Comparison of ENCODE assay signal across 1 cellular context in the genomic region with DNA sequence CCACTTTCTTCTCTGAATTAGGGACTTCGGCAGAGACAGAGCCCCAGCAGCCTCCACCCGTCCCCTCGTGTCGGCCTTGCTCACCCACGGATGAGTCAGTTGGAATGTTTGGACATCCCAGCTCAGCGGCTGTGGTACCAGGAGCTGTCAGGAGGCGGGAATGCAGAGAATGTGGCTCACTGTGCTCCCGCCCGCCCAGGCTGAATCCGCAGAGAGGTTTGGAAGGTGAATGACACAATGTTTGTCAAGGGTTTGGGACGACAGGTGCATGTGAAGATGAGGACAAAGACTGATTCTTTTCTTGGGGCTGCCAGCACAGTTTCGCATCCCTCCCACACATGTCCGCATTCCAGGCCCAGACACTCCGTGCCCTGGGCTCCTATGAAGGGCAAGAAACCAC.
TF ChIP-seq lines count a peak whose summit lies in the region.

No MANE protein-coding gene starts in this region.

TF ChIP-seq in HepG2, 621 proteins besides CTCF, POLR2A, EP300 and RAD21 (continued from another document and continues in another):
- TF ChIP-seq, protein P1, sequence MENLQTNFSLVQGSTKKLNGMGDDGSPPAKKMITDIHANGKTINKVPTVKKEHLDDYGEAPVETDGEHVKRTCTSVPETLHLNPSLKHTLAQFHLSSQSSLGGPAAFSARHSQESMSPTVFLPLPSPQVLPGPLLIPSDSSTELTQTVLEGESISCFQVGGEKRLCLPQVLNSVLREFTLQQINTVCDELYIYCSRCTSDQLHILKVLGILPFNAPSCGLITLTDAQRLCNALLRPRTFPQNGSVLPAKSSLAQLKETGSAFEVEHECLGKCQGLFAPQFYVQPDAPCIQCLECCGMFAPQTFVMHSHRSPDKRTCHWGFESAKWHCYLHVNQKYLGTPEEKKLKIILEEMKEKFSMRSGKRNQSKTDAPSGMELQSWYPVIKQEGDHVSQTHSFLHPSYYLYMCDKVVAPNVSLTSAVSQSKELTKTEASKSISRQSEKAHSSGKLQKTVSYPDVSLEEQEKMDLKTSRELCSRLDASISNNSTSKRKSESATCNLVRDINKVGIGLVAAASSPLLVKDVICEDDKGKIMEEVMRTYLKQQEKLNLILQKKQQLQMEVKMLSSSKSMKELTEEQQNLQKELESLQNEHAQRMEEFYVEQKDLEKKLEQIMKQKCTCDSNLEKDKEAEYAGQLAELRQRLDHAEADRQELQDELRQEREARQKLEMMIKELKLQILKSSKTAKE (CRISPR knock-in tag; IDR thresholded peaks at IDR 0.05; ENCODE audit: borderline replicate concordance) = 0 out of 2 replicates have a peak, but pooled peaks have one; percentile 43
- no peak for TF ChIP-seq REPIN1 (CRISPR knock-in tag; IDR thresholded peaks at IDR 0.05; ENCODE audit: borderline replicate concordance, low read depth)
- TF ChIP-seq, protein P2, sequence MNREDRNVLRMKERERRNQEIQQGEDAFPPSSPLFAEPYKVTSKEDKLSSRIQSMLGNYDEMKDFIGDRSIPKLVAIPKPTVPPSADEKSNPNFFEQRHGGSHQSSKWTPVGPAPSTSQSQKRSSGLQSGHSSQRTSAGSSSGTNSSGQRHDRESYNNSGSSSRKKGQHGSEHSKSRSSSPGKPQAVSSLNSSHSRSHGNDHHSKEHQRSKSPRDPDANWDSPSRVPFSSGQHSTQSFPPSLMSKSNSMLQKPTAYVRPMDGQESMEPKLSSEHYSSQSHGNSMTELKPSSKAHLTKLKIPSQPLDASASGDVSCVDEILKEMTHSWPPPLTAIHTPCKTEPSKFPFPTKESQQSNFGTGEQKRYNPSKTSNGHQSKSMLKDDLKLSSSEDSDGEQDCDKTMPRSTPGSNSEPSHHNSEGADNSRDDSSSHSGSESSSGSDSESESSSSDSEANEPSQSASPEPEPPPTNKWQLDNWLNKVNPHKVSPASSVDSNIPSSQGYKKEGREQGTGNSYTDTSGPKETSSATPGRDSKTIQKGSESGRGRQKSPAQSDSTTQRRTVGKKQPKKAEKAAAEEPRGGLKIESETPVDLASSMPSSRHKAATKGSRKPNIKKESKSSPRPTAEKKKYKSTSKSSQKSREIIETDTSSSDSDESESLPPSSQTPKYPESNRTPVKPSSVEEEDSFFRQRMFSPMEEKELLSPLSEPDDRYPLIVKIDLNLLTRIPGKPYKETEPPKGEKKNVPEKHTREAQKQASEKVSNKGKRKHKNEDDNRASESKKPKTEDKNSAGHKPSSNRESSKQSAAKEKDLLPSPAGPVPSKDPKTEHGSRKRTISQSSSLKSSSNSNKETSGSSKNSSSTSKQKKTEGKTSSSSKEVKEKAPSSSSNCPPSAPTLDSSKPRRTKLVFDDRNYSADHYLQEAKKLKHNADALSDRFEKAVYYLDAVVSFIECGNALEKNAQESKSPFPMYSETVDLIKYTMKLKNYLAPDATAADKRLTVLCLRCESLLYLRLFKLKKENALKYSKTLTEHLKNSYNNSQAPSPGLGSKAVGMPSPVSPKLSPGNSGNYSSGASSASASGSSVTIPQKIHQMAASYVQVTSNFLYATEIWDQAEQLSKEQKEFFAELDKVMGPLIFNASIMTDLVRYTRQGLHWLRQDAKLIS (CRISPR knock-in tag; IDR thresholded peaks at IDR 0.05) = no peak
- no peak for TF ChIP-seq GZF1 (CRISPR knock-in tag; IDR thresholded peaks at IDR 0.05)
- no peak for TF ChIP-seq ZSCAN31 (CRISPR knock-in tag; IDR thresholded peaks at IDR 0.05; ENCODE audit: low read depth)
- TF ChIP-seq JUND (CRISPR knock-in tag; IDR thresholded peaks at IDR 0.05) = peak; percentile 73; the same call in 1 of the 2 replicates
- TF ChIP-seq, protein P3, sequence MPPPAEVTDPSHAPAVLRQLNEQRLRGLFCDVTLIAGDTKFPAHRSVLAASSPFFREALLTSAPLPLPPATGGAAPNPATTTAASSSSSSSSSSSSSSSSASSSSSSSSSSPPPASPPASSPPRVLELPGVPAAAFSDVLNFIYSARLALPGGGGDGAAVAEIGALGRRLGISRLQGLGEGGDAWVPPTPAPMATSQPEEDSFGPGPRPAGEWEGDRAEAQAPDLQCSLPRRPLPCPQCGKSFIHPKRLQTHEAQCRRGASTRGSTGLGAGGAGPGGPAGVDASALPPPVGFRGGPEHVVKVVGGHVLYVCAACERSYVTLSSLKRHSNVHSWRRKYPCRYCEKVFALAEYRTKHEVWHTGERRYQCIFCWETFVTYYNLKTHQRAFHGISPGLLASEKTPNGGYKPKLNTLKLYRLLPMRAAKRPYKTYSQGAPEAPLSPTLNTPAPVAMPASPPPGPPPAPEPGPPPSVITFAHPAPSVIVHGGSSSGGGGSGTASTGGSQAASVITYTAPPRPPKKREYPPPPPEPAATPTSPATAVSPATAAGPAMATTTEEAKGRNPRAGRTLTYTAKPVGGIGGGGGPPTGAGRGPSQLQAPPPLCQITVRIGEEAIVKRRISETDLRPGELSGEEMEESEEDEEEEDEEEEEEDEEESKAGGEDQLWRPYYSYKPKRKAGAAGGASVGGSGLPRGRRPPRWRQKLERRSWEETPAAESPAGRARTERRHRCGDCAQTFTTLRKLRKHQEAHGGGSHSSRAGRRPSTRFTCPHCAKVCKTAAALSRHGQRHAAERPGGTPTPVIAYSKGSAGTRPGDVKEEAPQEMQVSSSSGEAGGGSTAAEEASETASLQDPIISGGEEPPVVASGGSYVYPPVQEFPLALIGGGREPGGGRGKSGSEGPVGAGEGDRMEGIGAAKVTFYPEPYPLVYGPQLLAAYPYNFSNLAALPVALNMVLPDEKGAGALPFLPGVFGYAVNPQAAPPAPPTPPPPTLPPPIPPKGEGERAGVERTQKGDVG (CRISPR knock-in tag; IDR thresholded peaks at IDR 0.05; ENCODE audit: borderline replicate concordance) = no peak
- TF ChIP-seq ZFY (CRISPR knock-in tag; IDR thresholded peaks at IDR 0.05) = 0 out of 2 replicates have a peak, but pooled peaks have one; percentile 25
- 0 out of 2 replicates have a peak, but pooled peaks have one; percentile 55 for TF ChIP-seq ZNF792 (CRISPR knock-in tag; IDR thresholded peaks at IDR 0.05)
- no peak for TF ChIP-seq TCF12 (IDR thresholded peaks at IDR 0.05)
- no peak for TF ChIP-seq TCF12 (CRISPR knock-in tag; IDR thresholded peaks at IDR 0.05)
- no peak for TF ChIP-seq ZNF30 (CRISPR knock-in tag; IDR thresholded peaks at IDR 0.05)
- TF ChIP-seq TARDBP (CRISPR knock-in tag; IDR thresholded peaks at IDR 0.05) = peak; percentile 30; the same call in 1 of the 2 replicates
- peak; percentile 24; the same call in 1 of the 2 replicates for TF ChIP-seq ELF1 (CRISPR knock-in tag; IDR thresholded peaks at IDR 0.05)
- TF ChIP-seq ZNF225 (CRISPR knock-in tag; IDR thresholded peaks at IDR 0.05) = no peak
- no peak; the same call in 1 of the 2 replicates for TF ChIP-seq HMG20B (CRISPR knock-in tag; conservative IDR thresholded peaks at IDR 0.05)
- no peak for TF ChIP-seq ZBTB7A (CRISPR knock-in tag; IDR thresholded peaks at IDR 0.05)
- no peak for TF ChIP-seq MBNL3 (CRISPR knock-in tag; conservative IDR thresholded peaks at IDR 0.05)
- 0 out of 2 replicates have a peak, but pooled peaks have one; percentile 35 for TF ChIP-seq NKX3-1 (CRISPR knock-in tag; IDR thresholded peaks at IDR 0.05)
- no peak for TF ChIP-seq ELF4 (CRISPR knock-in tag; IDR thresholded peaks at IDR 0.05; ENCODE audit: borderline replicate concordance)
- no peak for TF ChIP-seq ZNF256 (CRISPR knock-in tag; conservative IDR thresholded peaks at IDR 0.05)
- no peak for TF ChIP-seq PRMT3 (CRISPR knock-in tag; IDR thresholded peaks at IDR 0.05; ENCODE audit: borderline replicate concordance, low read depth)
- TF ChIP-seq NR3C1 (CRISPR knock-in tag; IDR thresholded peaks at IDR 0.05) = no peak
- no peak for TF ChIP-seq SIX4 (CRISPR knock-in tag; IDR thresholded peaks at IDR 0.05)
- TF ChIP-seq GTF3A (CRISPR knock-in tag; conservative IDR thresholded peaks at IDR 0.05) = no peak
- TF ChIP-seq, protein P4, sequence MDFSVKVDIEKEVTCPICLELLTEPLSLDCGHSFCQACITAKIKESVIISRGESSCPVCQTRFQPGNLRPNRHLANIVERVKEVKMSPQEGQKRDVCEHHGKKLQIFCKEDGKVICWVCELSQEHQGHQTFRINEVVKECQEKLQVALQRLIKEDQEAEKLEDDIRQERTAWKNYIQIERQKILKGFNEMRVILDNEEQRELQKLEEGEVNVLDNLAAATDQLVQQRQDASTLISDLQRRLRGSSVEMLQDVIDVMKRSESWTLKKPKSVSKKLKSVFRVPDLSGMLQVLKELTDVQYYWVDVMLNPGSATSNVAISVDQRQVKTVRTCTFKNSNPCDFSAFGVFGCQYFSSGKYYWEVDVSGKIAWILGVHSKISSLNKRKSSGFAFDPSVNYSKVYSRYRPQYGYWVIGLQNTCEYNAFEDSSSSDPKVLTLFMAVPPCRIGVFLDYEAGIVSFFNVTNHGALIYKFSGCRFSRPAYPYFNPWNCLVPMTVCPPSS (IDR thresholded peaks at IDR 0.05) = no peak
- TF ChIP-seq HOXA7 (CRISPR knock-in tag; IDR thresholded peaks at IDR 0.05) = no peak
- TF ChIP-seq KAT2B (IDR thresholded peaks at IDR 0.05; ENCODE audit: borderline replicate concordance, low read depth, low read length) = no peak
- TF ChIP-seq, protein P5, sequence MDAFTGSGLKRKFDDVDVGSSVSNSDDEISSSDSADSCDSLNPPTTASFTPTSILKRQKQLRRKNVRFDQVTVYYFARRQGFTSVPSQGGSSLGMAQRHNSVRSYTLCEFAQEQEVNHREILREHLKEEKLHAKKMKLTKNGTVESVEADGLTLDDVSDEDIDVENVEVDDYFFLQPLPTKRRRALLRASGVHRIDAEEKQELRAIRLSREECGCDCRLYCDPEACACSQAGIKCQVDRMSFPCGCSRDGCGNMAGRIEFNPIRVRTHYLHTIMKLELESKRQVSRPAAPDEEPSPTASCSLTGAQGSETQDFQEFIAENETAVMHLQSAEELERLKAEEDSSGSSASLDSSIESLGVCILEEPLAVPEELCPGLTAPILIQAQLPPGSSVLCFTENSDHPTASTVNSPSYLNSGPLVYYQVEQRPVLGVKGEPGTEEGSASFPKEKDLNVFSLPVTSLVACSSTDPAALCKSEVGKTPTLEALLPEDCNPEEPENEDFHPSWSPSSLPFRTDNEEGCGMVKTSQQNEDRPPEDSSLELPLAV (CRISPR knock-in tag; conservative IDR thresholded peaks at IDR 0.05; ENCODE audit: low read depth) = no peak
- TF ChIP-seq, protein P6, sequence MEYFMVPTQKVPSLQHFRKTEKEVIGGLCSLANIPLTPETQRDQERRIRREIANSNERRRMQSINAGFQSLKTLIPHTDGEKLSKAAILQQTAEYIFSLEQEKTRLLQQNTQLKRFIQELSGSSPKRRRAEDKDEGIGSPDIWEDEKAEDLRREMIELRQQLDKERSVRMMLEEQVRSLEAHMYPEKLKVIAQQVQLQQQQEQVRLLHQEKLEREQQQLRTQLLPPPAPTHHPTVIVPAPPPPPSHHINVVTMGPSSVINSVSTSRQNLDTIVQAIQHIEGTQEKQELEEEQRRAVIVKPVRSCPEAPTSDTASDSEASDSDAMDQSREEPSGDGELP (IDR thresholded peaks at IDR 0.05; ENCODE audit: borderline replicate concordance, low read depth) = peak; percentile 51; the same call in 1 of the 2 replicates
- no peak for TF ChIP-seq POLR2AphosphoS2 (IDR thresholded peaks at IDR 0.05; ENCODE audit: low read depth, low read length)
- TF ChIP-seq ZSCAN22 (CRISPR knock-in tag; IDR thresholded peaks at IDR 0.05) = no peak
- peak; percentile 6; the same call in 1 of the 2 replicates for TF ChIP-seq STAG1 (CRISPR knock-in tag; IDR thresholded peaks at IDR 0.05)
- TF ChIP-seq FLYWCH1 (CRISPR knock-in tag; IDR thresholded peaks at IDR 0.05) = no peak
- TF ChIP-seq, protein P7, sequence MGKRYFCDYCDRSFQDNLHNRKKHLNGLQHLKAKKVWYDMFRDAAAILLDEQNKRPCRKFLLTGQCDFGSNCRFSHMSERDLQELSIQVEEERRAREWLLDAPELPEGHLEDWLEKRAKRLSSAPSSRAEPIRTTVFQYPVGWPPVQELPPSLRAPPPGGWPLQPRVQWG (CRISPR knock-in tag; IDR thresholded peaks at IDR 0.05; ENCODE audit: borderline replicate concordance, low read depth) = no peak
- no peak for TF ChIP-seq HOXA9 (CRISPR knock-in tag; IDR thresholded peaks at IDR 0.05; ENCODE audit: borderline replicate concordance)
- TF ChIP-seq ZBTB7B (CRISPR knock-in tag; IDR thresholded peaks at IDR 0.05) = no peak
- TF ChIP-seq ZSCAN9 (CRISPR knock-in tag; IDR thresholded peaks at IDR 0.05; ENCODE audit: borderline replicate concordance) = no peak
- TF ChIP-seq, protein P8, sequence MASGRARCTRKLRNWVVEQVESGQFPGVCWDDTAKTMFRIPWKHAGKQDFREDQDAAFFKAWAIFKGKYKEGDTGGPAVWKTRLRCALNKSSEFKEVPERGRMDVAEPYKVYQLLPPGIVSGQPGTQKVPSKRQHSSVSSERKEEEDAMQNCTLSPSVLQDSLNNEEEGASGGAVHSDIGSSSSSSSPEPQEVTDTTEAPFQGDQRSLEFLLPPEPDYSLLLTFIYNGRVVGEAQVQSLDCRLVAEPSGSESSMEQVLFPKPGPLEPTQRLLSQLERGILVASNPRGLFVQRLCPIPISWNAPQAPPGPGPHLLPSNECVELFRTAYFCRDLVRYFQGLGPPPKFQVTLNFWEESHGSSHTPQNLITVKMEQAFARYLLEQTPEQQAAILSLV (CRISPR knock-in tag; IDR thresholded peaks at IDR 0.05; ENCODE audit: borderline replicate concordance) = no peak
- TF ChIP-seq ZNF607 (CRISPR knock-in tag; IDR thresholded peaks at IDR 0.05; ENCODE audit: borderline replicate concordance) = no peak
- no peak for TF ChIP-seq ZNF260 (CRISPR knock-in tag; IDR thresholded peaks at IDR 0.05; ENCODE audit: borderline replicate concordance, low read depth)
- no peak for TF ChIP-seq SOX13 (IDR thresholded peaks at IDR 0.05)
- peak in 1 of 2 experiments; percentile 73; a peak in 2 of 4 replicates for TF ChIP-seq SOX13 (CRISPR knock-in tag; conservative IDR thresholded peaks at IDR 0.05 in 1 of 2, IDR thresholded peaks at IDR 0.05 in 1 of 2)
- peak; percentile 60 for TF ChIP-seq FOXA3 (CRISPR knock-in tag; IDR thresholded peaks at IDR 0.05)
- no peak for TF ChIP-seq PRPF4 (IDR thresholded peaks at IDR 0.05; ENCODE audit: low read depth, low read length, poor library complexity, severe bottlenecking)
- TF ChIP-seq ZNF850 (CRISPR knock-in tag; conservative IDR thresholded peaks at IDR 0.05) = no peak
- TF ChIP-seq ZNF761 (CRISPR knock-in tag; conservative IDR thresholded peaks at IDR 0.05) = no peak
- TF ChIP-seq, protein P9, sequence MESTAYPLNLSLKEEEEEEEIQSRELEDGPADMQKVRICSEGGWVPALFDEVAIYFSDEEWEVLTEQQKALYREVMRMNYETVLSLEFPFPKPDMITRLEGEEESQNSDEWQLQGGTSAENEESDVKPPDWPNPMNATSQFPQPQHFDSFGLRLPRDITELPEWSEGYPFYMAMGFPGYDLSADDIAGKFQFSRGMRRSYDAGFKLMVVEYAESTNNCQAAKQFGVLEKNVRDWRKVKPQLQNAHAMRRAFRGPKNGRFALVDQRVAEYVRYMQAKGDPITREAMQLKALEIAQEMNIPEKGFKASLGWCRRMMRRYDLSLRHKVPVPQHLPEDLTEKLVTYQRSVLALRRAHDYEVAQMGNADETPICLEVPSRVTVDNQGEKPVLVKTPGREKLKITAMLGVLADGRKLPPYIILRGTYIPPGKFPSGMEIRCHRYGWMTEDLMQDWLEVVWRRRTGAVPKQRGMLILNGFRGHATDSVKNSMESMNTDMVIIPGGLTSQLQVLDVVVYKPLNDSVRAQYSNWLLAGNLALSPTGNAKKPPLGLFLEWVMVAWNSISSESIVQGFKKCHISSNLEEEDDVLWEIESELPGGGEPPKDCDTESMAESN (CRISPR knock-in tag; conservative IDR thresholded peaks at IDR 0.05) = no peak
